13 cellular contexts compared by ENCODE assay signal in genomic region chr13:99548448-99548847, GRCh38. TPM values are rescaled to one million over a fixed set of nuclear protein-coding genes. Genes with fewer than 3 reads are reported as not detected.
DNase-seq lines count a peak whose midpoint lies in the region; ATAC-seq, FAIRE-seq and TF ChIP-seq lines count a peak whose summit lies in the region.
"Had no signal": no experiment of that assay in that cellular context is flagged by ENCODE, and none has a peak within 500 bp of the region (broad histone marks: within the 10 kb centered on the region; RNA-seq: fewer than 3 reads in every experiment).

No MANE protein-coding gene starts in this region.

- CTCF ChIA-PET in SK-N-SH (lab: Yijun Ruan, JAX): no interaction called here

- peaks cover 6 to 17% (median 12%) of the 10 kb centered on the region in 4 donors for H3K4me1 Mint-ChIP-seq in naive thymus-derived CD8-positive, alpha-beta T cell

- no peak for DNase-seq in activated CD4-positive, CD25-positive, alpha-beta regulatory T cell treated with anti-CD3 and anti-CD28 coated beads, Interleukin-2, amount 50 U/mL, for 72 hours
- DNase-seq in H54 (ENCODE audit: insufficient read length, low spot score): no peak
- DNase-seq in naive thymus-derived CD8-positive, alpha-beta T cell: no peak
- no peak for DNase-seq in right atrium auricular region (ENCODE audit: low spot score)
- DNase-seq in SK-N-SH: no peak
- no peak for DNase-seq in ecto neural progenitor cell (ENCODE audit: low spot score)
- DNase-seq: activated CD4-positive, alpha-beta T cell treated with anti-CD3 and anti-CD28 coated beads, Interleukin-2, amount 50 U/mL, for 4 hours; effector CD8-positive, alpha-beta T cell; kidney glomerular epithelial cell; NCI-H524 had no signal

- no peaks in the 10 kb centered on the region for H3K4me1 ChIP-seq in right atrium auricular region
- H3K4me1 ChIP-seq in SK-N-SH (ENCODE audit: control insufficient read depth in 1 of 2, insufficient read depth in 2 of 2, low read depth in 1 of 2, low read length in 1 of 2): no peaks in the 10 kb centered on the region; a peak in 1 of 4 replicates

- H3K27ac ChIP-seq in right atrium auricular region (no peak overlapping the region), SK-N-SH (ENCODE audit: low read depth in 2 of 2, low read length in 1 of 2) (no peak overlapping the region)
- H3K27ac ChIP-seq: 22Rv1 had no signal

- TF ChIP-seq POLR2A in H54 (IDR thresholded peaks at IDR 0.05; ENCODE audit: low read depth, low read length): no peak

- H2AFZ ChIP-seq in SK-N-SH (ENCODE audit: low read depth): no peak overlapping the region

- peak overlapping the region in 9 of 10 donors; percentile 1 to 83 (median 44) for H3K27ac Mint-ChIP-seq in naive thymus-derived CD8-positive, alpha-beta T cell

- no peaks in the 10 kb centered on the region for H3K27me3 ChIP-seq in right atrium auricular region
- no peaks in the 10 kb centered on the region for H3K27me3 ChIP-seq in SK-N-SH (ENCODE audit: insufficient read depth)

- TF ChIP-seq RAD21 in SK-N-SH (IDR thresholded peaks at IDR 0.05; ENCODE audit: low read length): no peak

- 99% methylated on average over 4 of the region's 4 CpGs for WGBS in SK-N-SH (ENCODE audit: low lambda C conversion rate)

- TF ChIP-seq EP300 in SK-N-SH (IDR thresholded peaks at IDR 0.05; ENCODE audit: borderline replicate concordance in 1 of 2, low read depth in 1 of 2, low read length in 1 of 2): no peak

- no peaks in the 10 kb centered on the region for H3K9me3 ChIP-seq in right atrium auricular region
- H3K9me3 ChIP-seq in SK-N-SH: no peaks in the 10 kb centered on the region

- no peaks in the 10 kb centered on the region for H4K20me1 ChIP-seq in SK-N-SH (ENCODE audit: insufficient read depth)

- TF ChIP-seq CTCF in right atrium auricular region (IDR thresholded peaks at IDR 0.05) (no peak), SK-N-SH (IDR thresholded peaks at IDR 0.05) (no peak)

- H3K9me2 ChIP-seq in SK-N-SH: no peaks in the 10 kb centered on the region

- H3K4me3 ChIP-seq in right atrium auricular region (no peak overlapping the region), SK-N-SH (ENCODE audit: low read depth in 2 of 2, low read length in 1 of 2) (no peak overlapping the region)

- H3K79me2 ChIP-seq in SK-N-SH (ENCODE audit: insufficient read depth): no peaks in the 10 kb centered on the region

- H3K36me3 Mint-ChIP-seq in naive thymus-derived CD8-positive, alpha-beta T cell: peaks cover 5 to 92% (median 30%) of the 10 kb centered on the region in 3 donors

- peak; percentile 63 to 72 for ATAC-seq in activated CD4-positive, CD25-positive, alpha-beta regulatory T cell treated with anti-CD3 and anti-CD28 coated beads, Interleukin-2, amount 50 U/mL, for 24 hours
- ATAC-seq in HG03575 (IDR thresholded peaks at IDR 0.05; ENCODE audit: extremely low read depth, insufficient number of reproducible peaks, low FRiP score, unreplicated experiment): peak; percentile 72
- no peak for ATAC-seq in naive thymus-derived CD8-positive, alpha-beta T cell

- POLR2A ChIA-PET in naive thymus-derived CD8-positive, alpha-beta T cell (lab: Charles Lee): no interaction called here
- POLR2A ChIA-PET in SK-N-SH (lab: Yijun Ruan, JAX): no interaction called here

- peak; percentile 20 for FAIRE-seq in H54 (lab: Jason Lieb, UNC)

- H3F3A ChIP-seq in SK-N-SH (replicated peaks; ENCODE audit: insufficient read depth): no peaks in the 10 kb centered on the region

- no peak overlapping the region for H3K4me3 Mint-ChIP-seq in naive thymus-derived CD8-positive, alpha-beta T cell

- H3K4me2 ChIP-seq in SK-N-SH: no peak overlapping the region

- H3K9ac ChIP-seq in SK-N-SH: no peak overlapping the region

- no peaks in the 10 kb centered on the region for H3K27me3 Mint-ChIP-seq in naive thymus-derived CD8-positive, alpha-beta T cell

- no peaks in the 10 kb centered on the region for H3K9me3 Mint-ChIP-seq in naive thymus-derived CD8-positive, alpha-beta T cell

- H3K36me3 ChIP-seq in right atrium auricular region (peaks cover 80% of the 10 kb centered on the region), SK-N-SH (replicated peaks in 1 of 2; ENCODE audit: control insufficient read depth in 1 of 2, insufficient read depth in 2 of 2, low read length in 1 of 2) (peaks cover 73 to 94% of the 10 kb centered on the region in 2 experiments)

TF ChIP-seq in SK-N-SH, 30 proteins besides CTCF, POLR2A, EP300 and RAD21:
- TF ChIP-seq GABPA (IDR thresholded peaks at IDR 0.05; ENCODE audit: low read depth) (no peak), ZBTB33 (IDR thresholded peaks at IDR 0.05; ENCODE audit: borderline replicate concordance, low read depth) (no peak), MXI1 (IDR thresholded peaks at IDR 0.05; ENCODE audit: low read depth, low read length) (no peak), POLR2AphosphoS5 (IDR thresholded peaks at IDR 0.05; ENCODE audit: low read depth, low read length) (no peak), TEAD4 (IDR thresholded peaks at IDR 0.05; ENCODE audit: borderline replicate concordance, insufficient read depth) (no peak), PBX3 (IDR thresholded peaks at IDR 0.05) (no peak), RCOR1 (IDR thresholded peaks at IDR 0.05; ENCODE audit: low read length) (no peak), NRF1 (IDR thresholded peaks at IDR 0.05; ENCODE audit: low read depth, low read length) (no peak), SIN3A (IDR thresholded peaks at IDR 0.05; ENCODE audit: borderline replicate concordance, low read depth, low read length) (no peak), NFIC (IDR thresholded peaks at IDR 0.05; ENCODE audit: borderline replicate concordance) (no peak), FOXM1 (IDR thresholded peaks at IDR 0.05; ENCODE audit: low read depth) (no peak), USF2 (IDR thresholded peaks at IDR 0.05; ENCODE audit: borderline replicate concordance, low read depth, low read length) (no peak), TCF12 (IDR thresholded peaks at IDR 0.05) (no peak), MEF2A (IDR thresholded peaks at IDR 0.05; ENCODE audit: borderline replicate concordance, low read depth) (no peak), YY1 (IDR thresholded peaks at IDR 0.05; ENCODE audit: low read depth) (no peak), ELF1 (IDR thresholded peaks at IDR 0.05) (no peak), SMC3 (IDR thresholded peaks at IDR 0.05; ENCODE audit: low read depth, low read length) (no peak), GATA2 (CRISPR knock-in tag; IDR thresholded peaks at IDR 0.05) (no peak), RFX5 (IDR thresholded peaks at IDR 0.05; ENCODE audit: low read length) (no peak), JUND (IDR thresholded peaks at IDR 0.05) (no peak)

RNA-seq across cellular contexts. Expression of gene TM9SF2, which starts 47.2 kb away (rescaled TPM):
- 10 to 100 TPM; 45.5 to 50.5 TPM for total RNA-seq in naive thymus-derived CD8-positive, alpha-beta T cell
- polyA plus RNA-seq in naive thymus-derived CD8-positive, alpha-beta T cell: 10 to 100 TPM; 41.5 to 57.4 (median 50.2) TPM
- total RNA-seq in right atrium auricular region: 10 to 100 TPM; 60.6 to 70.2 TPM
- 49.8 and 69.8 TPM in 2 replicates for polyA plus RNA-seq in SK-N-SH (2012; rRNA removed)
- polyA plus RNA-seq in SK-N-SH (2012; cell fraction: cytosol; rRNA removed): 72.1 and 72.2 TPM in 2 replicates
- polyA plus RNA-seq in SK-N-SH (2012; cell fraction: nucleus; rRNA removed): 17.5 and 47.6 TPM in 2 replicates

RNA-seq across cellular contexts. Expression of gene CLYBL, which starts 58.0 kb away (rescaled TPM):
- 10 to 100 TPM; 12.1 TPM for total RNA-seq in naive thymus-derived CD8-positive, alpha-beta T cell
- 10 to 100 TPM in 1 of 3 donors, 1 to 10 TPM in 2; 6.5 to 16.8 (median 8.0) TPM for polyA plus RNA-seq in naive thymus-derived CD8-positive, alpha-beta T cell
- total RNA-seq in right atrium auricular region: 1 to 10 TPM; 7.8 to 9.9 TPM
- 4.7 and 6.3 TPM in 2 replicates for polyA plus RNA-seq in SK-N-SH (2012; rRNA removed)
- 5.5 and 6.3 TPM in 2 replicates for polyA plus RNA-seq in SK-N-SH (2012; cell fraction: cytosol; rRNA removed)
- polyA plus RNA-seq in SK-N-SH (2012; cell fraction: nucleus; rRNA removed): 5.0 and 7.8 TPM in 2 replicates

Comparison
In these comparisons a context has a peak if more than half of its experiments do, and no peak if none do; other contexts are left out.
1. ATAC-seq: peak in activated CD4-positive, CD25-positive, alpha-beta regulatory T cell treated with anti-CD3 and anti-CD28 coated beads, Interleukin-2, amount 50 U/mL, for 24 hours (2 of 2) and HG03575 (single experiment); none in naive thymus-derived CD8-positive, alpha-beta T cell (0 of 2).